In the genomic region with DNA sequence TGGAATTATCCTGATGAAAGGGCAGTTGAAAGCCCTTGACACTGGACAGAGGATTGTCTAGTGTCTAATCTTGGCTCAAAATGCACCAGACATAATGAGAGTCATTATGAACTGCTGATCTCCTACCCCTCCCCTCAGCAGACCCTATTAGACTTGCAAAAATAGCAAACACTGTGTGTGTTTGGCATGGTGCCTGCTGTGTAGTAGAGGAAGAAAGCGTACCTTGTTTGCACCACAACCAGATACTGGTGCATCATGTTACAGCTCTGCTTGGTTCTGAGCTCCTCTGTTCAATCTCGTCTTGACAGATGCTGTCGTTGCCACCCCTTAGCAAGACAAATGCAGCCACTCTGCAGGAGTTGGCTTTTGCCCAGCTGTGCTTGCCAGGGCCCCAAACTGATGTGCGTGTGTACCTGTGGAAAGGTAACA, we compare ENCODE assay signal across 8 cellular contexts.
DNase-seq lines count a peak whose midpoint lies in the region; ATAC-seq lines count a peak whose summit lies in the region.

No MANE protein-coding gene starts in this region.

- ATAC-seq in GM19395 (IDR thresholded peaks at IDR 0.05; ENCODE audit: unreplicated experiment) (no peak), GM19328 (IDR thresholded peaks at IDR 0.05; ENCODE audit: unreplicated experiment) (no peak)

- DNase-seq in COLO668 (lab: John Stamatoyannopoulos, UW; ENCODE audit: unreplicated experiment) (peak; percentile 44), NCI-H1694 treated with DMSO at 0.1 percent for 48 hours (lab: John Stamatoyannopoulos, UW) (peak; percentile 91), NCI-H748 (lab: John Stamatoyannopoulos, UW; ENCODE audit: unreplicated experiment) (peak; percentile 100), globus pallidus (ENCODE audit: low spot score) (peak; percentile 96), D341Med (ENCODE audit: low spot score) (no peak), GDM1 (lab: John Stamatoyannopoulos, UW) (no peak)

Comparison
In these comparisons a context has a peak if more than half of its experiments do, and no peak if none do; other contexts are left out.
1. DNase-seq: peak in COLO668 (single experiment), NCI-H1694 treated with DMSO at 0.1 percent for 48 hours (single experiment), NCI-H748 (single experiment) and globus pallidus (single experiment); none in D341Med (single experiment) and GDM1 (single experiment).